Comparison of ENCODE assay signal across 8 cellular contexts in the genomic region with DNA sequence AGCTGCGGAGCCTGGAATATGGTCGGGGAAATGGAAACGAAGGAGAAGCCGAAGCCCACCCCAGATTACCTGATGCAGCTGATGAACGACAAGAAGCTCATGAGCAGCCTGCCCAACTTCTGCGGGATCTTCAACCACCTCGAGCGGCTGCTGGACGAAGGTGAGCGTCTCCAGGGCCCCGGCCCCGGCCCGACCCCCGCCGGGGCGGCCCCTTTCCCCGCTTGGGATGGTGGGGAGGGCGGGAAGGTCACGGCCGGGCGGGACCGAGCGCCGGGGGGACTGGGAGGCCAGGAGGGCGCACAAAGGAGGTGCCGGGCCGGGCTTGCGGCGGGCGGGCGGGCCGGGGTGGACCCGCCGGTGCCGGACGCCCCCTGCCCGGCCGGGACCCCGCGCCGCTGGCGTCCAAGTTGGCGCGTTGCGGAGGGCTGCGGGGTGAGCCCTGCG. TPM values are rescaled to one million over a fixed set of nuclear protein-coding genes. Genes with fewer than 3 reads are reported as not detected.
DNase-seq lines count a peak whose midpoint lies in the region; ATAC-seq lines count a peak whose summit lies in the region.

No MANE protein-coding gene starts in this region.

- H3K27me3 ChIP-seq in MG63 (no peaks in the 10 kb centered on the region), layer of hippocampus (ENCODE audit: control insufficient read depth, insufficient read depth, low read length) (no peaks in the 10 kb centered on the region)

- H3K36me3 ChIP-seq in MG63: peaks cover 11% of the 10 kb centered on the region

- H3K4me3 ChIP-seq in MG63: peak overlapping the region; percentile 62

- ATAC-seq in Right ventricle myocardium inferior: no peak
- ATAC-seq in left cardiac atrium: no peak
- no peak for ATAC-seq in GM18870 (IDR thresholded peaks at IDR 0.05; ENCODE audit: unreplicated experiment)

- no peaks in the 10 kb centered on the region for H3K9me3 ChIP-seq in MG63

- DNase-seq in Right ventricle myocardium inferior (ENCODE audit: missing footprints): peak; percentile 68
- DNase-seq in left cardiac atrium: no peak
- no peak for DNase-seq in MG63
- DNase-seq in DMS79 (lab: John Stamatoyannopoulos, UW): no peak

- WGBS in adipose tissue, 3 donors: 0 to 2% (median 1%) methylated on average over 15 to 45 of the region's 47 CpGs

- H3K27ac ChIP-seq in adipose tissue (ENCODE audit: low read depth, low read length) (peak overlapping the region; percentile 98), layer of hippocampus (ENCODE audit: low read depth, low read length) (peak overlapping the region; percentile 96), temporal lobe (ENCODE audit: low read depth, low read length) (peak overlapping the region; percentile 99)

- intact Hi-C loops in Right ventricle myocardium inferior (cut with DNase I) (loop anchor here (2.0 to 5.0 kb wide), 3 partner anchors 78 to 328 kb away; no protein-coding TSS in a partner anchor), left cardiac atrium (cut with DNase I) (loop anchor here (5.0 to 10.0 kb wide), 4 partner anchors 120 to 560 kb away; no protein-coding TSS in a partner anchor)

RNA-seq across cellular contexts. Expression of a gene that starts 0.7 kb away (rescaled TPM):
- 459 TPM for total RNA-seq in Right ventricle myocardium inferior
- 100 to 1,000 TPM; 317 to 351 TPM for total RNA-seq in left cardiac atrium
- 125 and 191 TPM in 2 replicates for total RNA-seq in MG63 (2014; rRNA removed; shearing (Covaris generic); ENCODE audit: low replicate concordance)
- 100 to 1,000 TPM in 1 of 3 donors, 10 to 100 TPM in 2; 20.1 to 110 (median 51.2) TPM for polyA plus RNA-seq in adipose tissue
- 198 TPM for total RNA-seq in temporal lobe
